In genomic region chr7:2641406-2642393, GRCh38 we compare ENCODE assay signal across 9 cellular contexts. TPM values are rescaled to one million over a fixed set of nuclear protein-coding genes. Genes with fewer than 3 reads are reported as not detected.
DNase-seq lines count a peak whose midpoint lies in the region; ATAC-seq and TF ChIP-seq lines count a peak whose summit lies in the region.
"Had no signal": no experiment of that assay in that cellular context is flagged by ENCODE, and none has a peak within 500 bp of the region (broad histone marks: within the 10 kb centered on the region; RNA-seq: fewer than 3 reads in every experiment).

No MANE protein-coding gene starts in this region.

- no peak for TF ChIP-seq EP300 in esophagus muscularis mucosa (IDR thresholded peaks at IDR 0.05)

- no peak overlapping the region for H3K27ac Mint-ChIP-seq in activated T-helper 1 cell treated with anti-CD3 and anti-CD28 coated beads, Interleukin-12 subunit alpha, Interleukin-12 subunit beta, Interleukin-2, Interleukin-4 antibody, amounts not matched to agents 30 ng/mL and 10 ng/mL and 1 ng/mL, durations not matched to agents 14 hours and 24 hours and 36 hours

- H3K9me3 Mint-ChIP-seq in activated T-helper 1 cell treated with anti-CD3 and anti-CD28 coated beads, Interleukin-12 subunit alpha, Interleukin-12 subunit beta, Interleukin-2, Interleukin-4 antibody, amounts not matched to agents 30 ng/mL and 10 ng/mL and 1 ng/mL, durations not matched to agents 14 hours and 24 hours and 36 hours, result no peaks in the 10 kb centered on the region
- H3K9me3 Mint-ChIP-seq: central memory CD8-positive, alpha-beta T cell had no signal

- 19% methylated on average over 20 of the region's 39 CpGs for WGBS in esophagus muscularis mucosa

- ATAC-seq in mucosa of descending colon, result peak; percentile 40

- H3K9me3 ChIP-seq in SJCRH30 (replicated peaks), result no peaks in the 10 kb centered on the region
- H3K9me3 ChIP-seq in esophagus muscularis mucosa, result no peaks in the 10 kb centered on the region
- H3K9me3 ChIP-seq in mucosa of descending colon, result no peaks in the 10 kb centered on the region
- H3K9me3 ChIP-seq in uterus, result no peaks in the 10 kb centered on the region

- peaks cover 11% of the 10 kb centered on the region for H3K4me1 Mint-ChIP-seq in activated T-helper 1 cell treated with anti-CD3 and anti-CD28 coated beads, Interleukin-12 subunit alpha, Interleukin-12 subunit beta, Interleukin-2, Interleukin-4 antibody, amounts not matched to agents 30 ng/mL and 10 ng/mL and 1 ng/mL, durations not matched to agents 14 hours and 24 hours and 36 hours (ENCODE audit: low read depth)

- DNase-seq in AG10803 (ENCODE audit: low read depth) (peak; percentile 99), H7 (peak; percentile 94), SJCRH30 (peak; percentile 81 to 86), esophagus muscularis mucosa (ENCODE audit: extremely low spot score) (peak; percentile 94), mucosa of descending colon (peak; percentile 66 to 83 (median 73)), uterus (peak; percentile 87), OCI-M2 (lab: John Stamatoyannopoulos, UW; ENCODE audit: unreplicated experiment) (no peak)
- DNase-seq in activated T-helper 1 cell treated with anti-CD3 and anti-CD28 coated beads, Interleukin-12 subunit alpha, Interleukin-12 subunit beta, Interleukin-2, Interleukin-4 antibody, amounts not matched to agents 30 ng/mL and 10 ng/mL and 1 ng/mL, durations not matched to agents 14 hours and 24 hours and 36 hours (ENCODE audit: low spot score), result no peak

- H3K4me3 ChIP-seq in AG10803 (ENCODE audit: low read length) (peak overlapping the region; percentile 20), H7 (ENCODE audit: insufficient read depth, low read depth, low read length) (no peak overlapping the region), SJCRH30 (no peak overlapping the region), esophagus muscularis mucosa (peak overlapping the region; percentile 34 to 52 (median 41)), mucosa of descending colon (no peak overlapping the region), uterus (peak overlapping the region in 1 of 2 donors; percentile 5)

- intact Hi-C loops in esophagus muscularis mucosa (cut with DNase I) (loop anchor here (5.0 kb wide), 1 partner anchor 84 kb away; the partner anchor contains the start of genes BRAT1 and IQCE), mucosa of descending colon (cut with DNase I, micrococcal nuclease) (no loop called here), uterus (cut with DNase I; ENCODE audit: low total_unique reads) (no loop called here)
- intact Hi-C loops in activated T-helper 1 cell treated with anti-CD3 and anti-CD28 coated beads, Interleukin-12 subunit alpha, Interleukin-12 subunit beta, Interleukin-2, Interleukin-4 antibody, amounts not matched to agents 30 ng/mL and 10 ng/mL and 1 ng/mL, durations not matched to agents 14 hours and 24 hours and 36 hours (cut with micrococcal nuclease), result no loop called here

- H3K4me3 Mint-ChIP-seq in activated T-helper 1 cell treated with anti-CD3 and anti-CD28 coated beads, Interleukin-12 subunit alpha, Interleukin-12 subunit beta, Interleukin-2, Interleukin-4 antibody, amounts not matched to agents 30 ng/mL and 10 ng/mL and 1 ng/mL, durations not matched to agents 14 hours and 24 hours and 36 hours, result no peak overlapping the region
- H3K4me3 Mint-ChIP-seq: central memory CD8-positive, alpha-beta T cell had no signal

- H3K36me3 Mint-ChIP-seq in activated T-helper 1 cell treated with anti-CD3 and anti-CD28 coated beads, Interleukin-12 subunit alpha, Interleukin-12 subunit beta, Interleukin-2, Interleukin-4 antibody, amounts not matched to agents 30 ng/mL and 10 ng/mL and 1 ng/mL, durations not matched to agents 14 hours and 24 hours and 36 hours (ENCODE audit: low read depth), result no peaks in the 10 kb centered on the region

- no peaks in the 10 kb centered on the region for H3K27me3 ChIP-seq in H7 (ENCODE audit: control insufficient read depth, insufficient read depth, low read length)
- H3K27me3 ChIP-seq in SJCRH30, result no peaks in the 10 kb centered on the region
- no peaks in the 10 kb centered on the region for H3K27me3 ChIP-seq in esophagus muscularis mucosa
- no peaks in the 10 kb centered on the region for H3K27me3 ChIP-seq in uterus

- H3K4me1 ChIP-seq in SJCRH30, result peaks cover 39% of the 10 kb centered on the region
- H3K4me1 ChIP-seq in esophagus muscularis mucosa, result peaks cover 66 to 84% (median 83%) of the 10 kb centered on the region in 4 donors
- peaks cover 12% of the 10 kb centered on the region for H3K4me1 ChIP-seq in mucosa of descending colon (ENCODE audit: low read depth)
- peaks cover 0 to 28% of the 10 kb centered on the region in 2 donors for H3K4me1 ChIP-seq in uterus

- H3K27ac ChIP-seq in SJCRH30, result peak overlapping the region; percentile 60
- H3K27ac ChIP-seq in esophagus muscularis mucosa (replicated peaks in 1 of 4), result peak overlapping the region; percentile 71 to 83 (median 80)
- peak overlapping the region; percentile 61 to 70 for H3K27ac ChIP-seq in uterus

- H3K27me3 Mint-ChIP-seq in activated T-helper 1 cell treated with anti-CD3 and anti-CD28 coated beads, Interleukin-12 subunit alpha, Interleukin-12 subunit beta, Interleukin-2, Interleukin-4 antibody, amounts not matched to agents 30 ng/mL and 10 ng/mL and 1 ng/mL, durations not matched to agents 14 hours and 24 hours and 36 hours (ENCODE audit: insufficient read depth), result no peaks in the 10 kb centered on the region
- H3K27me3 Mint-ChIP-seq: central memory CD8-positive, alpha-beta T cell had no signal

- TF ChIP-seq POLR2A in esophagus muscularis mucosa (IDR thresholded peaks at IDR 0.05; ENCODE audit: low read depth) (no peak), uterus (IDR thresholded peaks at IDR 0.05) (peak in 1 of 2 donors; percentile 16)

- TF ChIP-seq CTCF in AG10803 (conservative IDR thresholded peaks at IDR 0.05; ENCODE audit: low read length), result no peak
- peak in 1 of 3 experiments; percentile 15 for TF ChIP-seq CTCF in esophagus muscularis mucosa (IDR thresholded peaks at IDR 0.05)
- no peak for TF ChIP-seq CTCF in mucosa of descending colon (IDR thresholded peaks at IDR 0.05)
- TF ChIP-seq CTCF in uterus (IDR thresholded peaks at IDR 0.05), result no peak

- H3K36me3 ChIP-seq in H7 (replicated peaks; ENCODE audit: control insufficient read depth, insufficient read depth, low read length) (no peaks in the 10 kb centered on the region), SJCRH30 (peaks cover 20% of the 10 kb centered on the region), esophagus muscularis mucosa (peaks cover 0 to 3% (median under 1%) of the 10 kb centered on the region in 4 donors), mucosa of descending colon (ENCODE audit: low read depth) (no peaks in the 10 kb centered on the region), uterus (no peaks in the 10 kb centered on the region)

RNA-seq across cellular contexts. Expression of gene TTYH3, which starts 9.9 kb away (rescaled TPM):
- 50.2 and 53.5 TPM in 2 replicates for total RNA-seq in H7 (2014; rRNA removed; shearing (Covaris generic))
- 54.9 and 58.8 TPM in 2 replicates for total RNA-seq in SJCRH30 (2014; rRNA removed; shearing (Covaris generic))
- total RNA-seq in esophagus muscularis mucosa (10 to 100 TPM; 17.4 to 25.7 (median 20.2) TPM), mucosa of descending colon (10 to 100 TPM; 23.4 to 63.7 (median 32.1) TPM), uterus (10 to 100 TPM in 2 of 4 donors, 1 to 10 TPM in 2; 3.8 to 47.2 (median 25.2) TPM)
- 30.6 and 32.0 TPM in 2 replicates for total RNA-seq in activated T-helper 1 cell treated with anti-CD3 and anti-CD28 coated beads, Interleukin-12 subunit alpha, Interleukin-12 subunit beta, Interleukin-2, Interleukin-4 antibody, amounts not matched to agents 30 ng/mL and 10 ng/mL and 1 ng/mL, durations not matched to agents 14 hours and 24 hours and 36 hours

RNA-seq across cellular contexts. Expression of gene AMZ1, which starts 46.3 kb away (rescaled TPM):
- total RNA-seq in H7 (2014; rRNA removed; shearing (Covaris generic)), result 0.07 TPM in 1 of 2 replicates, not detected in the other
- 0.02 and 0.05 TPM in 2 replicates for total RNA-seq in SJCRH30 (2014; rRNA removed; shearing (Covaris generic))
- total RNA-seq in esophagus muscularis mucosa, result 1 to 10 TPM in 1 of 4 donors, under 1 TPM in 3; under 0.01 to 1.2 (median 0.53) TPM
- total RNA-seq in mucosa of descending colon, result 1 to 10 TPM in 1 of 3 donors, under 1 TPM in 1, not detected in 1; 0.61 to 1.3 TPM
- total RNA-seq in uterus, result 1 to 10 TPM in 2 of 4 donors, under 1 TPM in 1, not detected in 1; 0.35 to 4.6 (median 4.4) TPM
- 0.05 TPM in 1 of 2 replicates, not detected in the other for total RNA-seq in activated T-helper 1 cell treated with anti-CD3 and anti-CD28 coated beads, Interleukin-12 subunit alpha, Interleukin-12 subunit beta, Interleukin-2, Interleukin-4 antibody, amounts not matched to agents 30 ng/mL and 10 ng/mL and 1 ng/mL, durations not matched to agents 14 hours and 24 hours and 36 hours

Comparison
In these comparisons a context has a peak if more than half of its experiments do, and no peak if none do; other contexts are left out.
1. DNase-seq: peak in AG10803 (single experiment), H7 (single experiment), SJCRH30 (2 of 2), esophagus muscularis mucosa (single experiment), mucosa of descending colon (3 of 3) and uterus (2 of 2); none in activated T-helper 1 cell treated with anti-CD3 and anti-CD28 coated beads, Interleukin-12 subunit alpha, Interleukin-12 subunit beta, Interleukin-2, Interleukin-4 antibody, amounts not matched to agents 30 ng/mL and 10 ng/mL and 1 ng/mL, durations not matched to agents 14 hours and 24 hours and 36 hours (single experiment) and OCI-M2 (single experiment).
2. H3K4me3 ChIP-seq: peak in AG10803 (single experiment) and esophagus muscularis mucosa (4 of 4); none in H7 (single experiment), SJCRH30 (single experiment) and mucosa of descending colon (single experiment).
3. Peak in every context shown above with its lines, with median percentiles within 50 percentile points of each other: H3K27ac ChIP-seq.